21 cellular contexts compared by ENCODE assay signal in the genomic region with DNA sequence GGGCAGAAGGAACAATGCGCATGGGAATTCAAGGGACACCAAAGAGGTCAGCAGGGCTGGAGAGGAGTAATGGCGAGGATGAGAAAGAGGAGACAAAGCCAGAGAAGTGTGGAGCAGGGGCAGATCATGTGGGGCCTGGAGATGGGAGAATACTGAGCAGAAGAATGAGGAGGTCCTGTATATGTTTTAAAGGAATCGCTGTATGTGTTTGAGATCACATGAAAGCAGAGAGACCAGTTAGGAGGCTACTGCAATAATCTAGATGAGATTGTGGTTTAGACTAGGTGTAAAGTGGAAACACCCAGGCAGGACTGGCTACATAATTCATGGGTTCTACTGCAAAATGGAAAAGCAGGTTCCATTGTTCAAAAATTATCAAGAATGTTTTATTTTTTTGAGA. TPM values are rescaled to one million over a fixed set of nuclear protein-coding genes. Genes with fewer than 3 reads are reported as not detected.
"Had no signal": no experiment of that assay in that cellular context is flagged by ENCODE, and none has a peak within 500 bp of the region (broad histone marks: within the 10 kb centered on the region; RNA-seq: fewer than 3 reads in every experiment).

No MANE protein-coding gene starts in this region.

- H3K36me3 Mint-ChIP-seq: activated naive CD8-positive, alpha-beta T cell treated with anti-CD3 and anti-CD28 coated beads for 36 hours had no signal

- ATAC-seq: activated CD4-positive, CD25-positive, alpha-beta regulatory T cell treated with anti-CD3 and anti-CD28 coated beads, Interleukin-2, amount 50 U/mL, for 24 hours had no signal

- H3K4me3 ChIP-seq: breast epithelium, colonic mucosa, Peyer's patch had no signal

- H3K27ac Mint-ChIP-seq: activated naive CD8-positive, alpha-beta T cell treated with anti-CD3 and anti-CD28 coated beads for 36 hours; T-helper 1 cell treated with Interleukin-12 subunit alpha and Interleukin-12 subunit beta and Interleukin-4 antibody, amounts not matched to agents 30 μg/mL and 1 μg/mL, for 36 hours had no signal

- DNase-seq: activated CD4-positive, alpha-beta T cell treated with anti-CD3 and anti-CD28 coated beads for 4 hours; activated effector memory CD4-positive, alpha-beta T cell treated with Interleukin-2 at 50 U/mL for 16 hours; activated naive CD4-positive, alpha-beta T cell; activated naive CD8-positive, alpha-beta T cell treated with anti-CD3 and anti-CD28 coated beads for 36 hours; activated T-cell treated with anti-CD3 and anti-CD28 coated beads for 4 hours; aorta; caudate nucleus; colonic mucosa; Karpas-422; MM.1S; NCI-H1092; NCI-H1417; NCI-H2029 treated with DMSO at 0.1 percent for 48 hours; NCI-H510A treated with DMSO at 0.1 percent for 48 hours; NCI-H69; NK-92 treated with Interleukin-12 subunit alpha and Interleukin-12 subunit beta, amount 100 ng/mL, for 24 hours; Peyer's patch; SHP77 treated with DMSO at 0.1 percent for 48 hours had no signal

- H3K4me1 Mint-ChIP-seq: activated naive CD8-positive, alpha-beta T cell treated with anti-CD3 and anti-CD28 coated beads for 36 hours had no signal

- H3K27me3 Mint-ChIP-seq: activated naive CD8-positive, alpha-beta T cell treated with anti-CD3 and anti-CD28 coated beads for 36 hours had no signal

- H3K36me3 ChIP-seq: breast epithelium, colonic mucosa, Peyer's patch had no signal

- H3K4me1 ChIP-seq: breast epithelium, colonic mucosa had no signal

- H3K9me3 ChIP-seq: breast epithelium, colonic mucosa, Peyer's patch had no signal

- H3K9me3 Mint-ChIP-seq: activated naive CD8-positive, alpha-beta T cell treated with anti-CD3 and anti-CD28 coated beads for 36 hours; T-helper 1 cell treated with Interleukin-12 subunit alpha and Interleukin-12 subunit beta and Interleukin-4 antibody, amounts not matched to agents 30 μg/mL and 1 μg/mL, for 36 hours had no signal

- H3K27me3 ChIP-seq: breast epithelium, Peyer's patch had no signal

- H3K27ac ChIP-seq: breast epithelium, colonic mucosa, Peyer's patch had no signal

- H3K4me3 Mint-ChIP-seq: activated naive CD8-positive, alpha-beta T cell treated with anti-CD3 and anti-CD28 coated beads for 36 hours; T-helper 1 cell treated with Interleukin-12 subunit alpha and Interleukin-12 subunit beta and Interleukin-4 antibody, amounts not matched to agents 30 μg/mL and 1 μg/mL, for 36 hours had no signal

RNA-seq across cellular contexts. Expression of a gene that starts 33.3 kb away (rescaled TPM):
- total RNA-seq: activated naive CD8-positive, alpha-beta T cell treated with anti-CD3 and anti-CD28 coated beads for 36 hours; aorta; breast epithelium had no signal
